In the genomic region with DNA sequence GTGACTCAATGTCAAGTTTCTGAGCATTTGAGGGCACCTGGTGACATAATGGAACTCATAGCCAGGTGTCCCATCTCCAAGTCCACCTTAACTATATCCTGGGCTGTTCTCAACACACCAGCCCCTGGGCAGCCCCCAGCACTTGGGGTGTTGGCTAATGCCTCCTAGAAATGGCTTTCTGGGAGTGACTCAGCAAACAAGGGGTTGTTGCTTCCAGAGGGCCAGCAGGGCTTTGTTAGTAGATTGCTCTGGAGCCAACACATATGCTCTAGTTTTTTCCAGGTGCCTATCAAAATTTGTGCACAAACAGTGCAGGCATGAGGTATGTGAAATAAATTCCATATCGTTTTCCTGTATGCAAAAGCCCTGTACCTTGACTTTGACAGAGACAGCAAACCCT, we compare ENCODE assay signal across 1 cellular context.
TF ChIP-seq lines count a peak whose summit lies in the region.

No MANE protein-coding gene starts in this region.

TF ChIP-seq in IMR-90, 13 proteins besides CTCF, POLR2A, EP300 and RAD21 (continued from another document):
- TF ChIP-seq NFE2L2 (IDR thresholded peaks at IDR 0.05; ENCODE audit: low read depth, low read length): peak; percentile 55; the same call in 1 of the 2 replicates
- TF ChIP-seq RFX5 (IDR thresholded peaks at IDR 0.05; ENCODE audit: low read depth, low read length): no peak
TF ChIP-seq in IMR-90: peak in this region for 1.
